1 cellular context compared by ENCODE assay signal in genomic region chr16:81866820-81867440, GRCh38.
TF ChIP-seq lines count a peak whose summit lies in the region.

No MANE protein-coding gene starts in this region.

TF ChIP-seq in HepG2, 621 proteins besides CTCF, POLR2A, EP300 and RAD21 (continued from another document):
- TF ChIP-seq CCDC6 (CRISPR knock-in tag; IDR thresholded peaks at IDR 0.05) (no peak), ZNF7 (CRISPR knock-in tag; IDR thresholded peaks at IDR 0.05) (no peak), TOPORS (CRISPR knock-in tag; IDR thresholded peaks at IDR 0.05) (no peak), SRSF9 (IDR thresholded peaks at IDR 0.05; ENCODE audit: borderline replicate concordance, insufficient read depth, low read depth, low read length, poor library complexity, severe bottlenecking) (no peak), ZMYM4 (CRISPR knock-in tag; IDR thresholded peaks at IDR 0.05) (no peak), SMYD3 (CRISPR knock-in tag; IDR thresholded peaks at IDR 0.05) (no peak), ZNF20 (CRISPR knock-in tag; IDR thresholded peaks at IDR 0.05) (no peak), ZFAT (CRISPR knock-in tag; conservative IDR thresholded peaks at IDR 0.05) (no peak), ZNF33A (CRISPR knock-in tag; IDR thresholded peaks at IDR 0.05; ENCODE audit: borderline replicate concordance) (no peak), KLF6 (CRISPR knock-in tag; IDR thresholded peaks at IDR 0.05) (no peak), MTA3 (CRISPR knock-in tag; IDR thresholded peaks at IDR 0.05) (no peak), MIXL1 (CRISPR knock-in tag; IDR thresholded peaks at IDR 0.05) (no peak)
